ENCODE assay signal across 9 cellular contexts in the genomic region with DNA sequence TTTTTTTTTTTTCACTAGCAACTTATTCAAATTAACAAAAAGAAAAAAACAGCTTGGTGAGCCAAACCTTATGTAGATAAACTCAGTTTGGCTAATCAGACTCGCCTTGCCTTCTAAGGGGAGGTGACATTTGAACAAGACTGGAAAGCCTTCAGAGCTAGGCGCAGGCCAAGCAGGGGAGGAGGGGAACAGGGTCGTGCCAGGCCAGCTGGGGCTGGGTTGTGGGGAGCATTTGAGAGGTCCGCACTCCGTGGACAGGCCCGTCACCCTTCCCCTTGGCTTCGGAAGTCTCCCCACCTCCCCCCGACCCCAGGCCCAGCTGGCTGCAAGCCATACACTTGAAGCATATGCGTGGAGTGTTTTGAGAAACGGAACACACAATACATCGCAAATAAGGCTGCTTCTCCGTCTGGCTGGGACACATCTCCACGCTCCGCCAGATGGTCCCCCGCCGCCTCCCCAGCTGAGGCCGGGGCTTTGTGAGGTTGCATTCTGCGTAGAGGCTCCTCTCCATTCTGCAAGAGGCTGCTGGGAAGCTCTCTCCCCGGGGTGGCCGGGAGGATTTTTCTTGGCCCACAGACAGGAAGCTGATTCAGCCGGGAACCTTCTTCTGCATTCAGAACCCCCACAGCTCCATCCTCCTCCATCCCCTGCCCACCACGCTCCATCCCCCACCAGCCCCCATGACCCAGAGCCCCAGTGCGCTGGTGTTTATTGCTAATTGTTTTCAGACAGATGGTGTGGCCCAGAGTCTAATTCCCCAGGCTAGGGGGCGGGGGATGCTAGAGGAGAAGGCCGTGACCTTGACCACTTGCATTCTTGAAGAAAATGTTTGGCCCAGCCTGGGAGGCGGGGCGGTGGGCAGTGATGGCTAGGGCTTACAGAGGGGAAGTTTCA.
A peak's percentile ranks its signal among the peaks of the same experiment; 100 is the strongest.
DNase-seq lines count a peak whose midpoint lies in the region; ATAC-seq and TF ChIP-seq lines count a peak whose summit lies in the region.
"Had no signal": no experiment of that assay in that cellular context is flagged by ENCODE, and none has a peak within 500 bp of the region (broad histone marks: within the 10 kb centered on the region; RNA-seq: fewer than 3 reads in every experiment).

No MANE protein-coding gene starts in this region.

- H3K4me3 ChIP-seq in NT2/D1 (ENCODE audit: insufficient read length, low read depth) (peak overlapping the region; percentile 13), esophagus muscularis mucosa (peak overlapping the region; percentile 27 to 45 (median 36))

- intact Hi-C loops in esophagus muscularis mucosa (cut with DNase I) = loop anchor here (5.0 kb wide), 1 partner anchor 67 kb away; no protein-coding TSS in a partner anchor

- H3K9me3 Mint-ChIP-seq in activated naive CD4-positive, alpha-beta T cell treated with anti-CD3 and anti-CD28 coated beads, Interleukin-2, amount 50 U/mL, for 72 hours = peaks cover 0 to 7% of the 10 kb centered on the region in 2 donors

- H3K27ac ChIP-seq in esophagus muscularis mucosa (replicated peaks in 1 of 4) = peak overlapping the region; percentile 81 to 87 (median 86)
- H3K27ac ChIP-seq: KMS-11 had no signal

- peaks cover 2% of the 10 kb centered on the region for H3K27me3 ChIP-seq in NT2/D1 (ENCODE audit: insufficient read depth, insufficient read length)
- H3K27me3 ChIP-seq in esophagus muscularis mucosa = no peaks in the 10 kb centered on the region

- H3K36me3 ChIP-seq in NT2/D1 (ENCODE audit: insufficient read depth, insufficient read length, low read length) = no peaks in the 10 kb centered on the region
- no peaks in the 10 kb centered on the region for H3K36me3 ChIP-seq in esophagus muscularis mucosa

- no peak for TF ChIP-seq EP300 in esophagus muscularis mucosa (IDR thresholded peaks at IDR 0.05)

- H3K9me3 ChIP-seq in NT2/D1 (ENCODE audit: insufficient read depth, low read length) (no peaks in the 10 kb centered on the region), esophagus muscularis mucosa (no peaks in the 10 kb centered on the region)

- H3K4me1 ChIP-seq in NT2/D1 (ENCODE audit: insufficient read depth, insufficient read length) = peaks cover 18% of the 10 kb centered on the region
- peaks cover 26 to 57% (median 47%) of the 10 kb centered on the region in 4 donors for H3K4me1 ChIP-seq in esophagus muscularis mucosa

- ATAC-seq in GM21723 (IDR thresholded peaks at IDR 0.05; ENCODE audit: unreplicated experiment) (no peak), HG02981 (IDR thresholded peaks at IDR 0.05; ENCODE audit: unreplicated experiment) (no peak)
- no peak for ATAC-seq in activated naive CD4-positive, alpha-beta T cell treated with anti-CD3 and anti-CD28 coated beads, Interleukin-2, amount 50 U/mL, for 72 hours

- no peak overlapping the region for H3K27ac Mint-ChIP-seq in activated naive CD4-positive, alpha-beta T cell treated with anti-CD3 and anti-CD28 coated beads, Interleukin-2, amount 50 U/mL, for 72 hours

- H3K9ac ChIP-seq in NT2/D1 (ENCODE audit: insufficient read length, low read depth) = peak overlapping the region; percentile 66
- H3K9ac ChIP-seq: KMS-11 had no signal

- no peak for TF ChIP-seq POLR2A in esophagus muscularis mucosa (IDR thresholded peaks at IDR 0.05; ENCODE audit: low read depth)

- no peak for TF ChIP-seq CTCF in esophagus muscularis mucosa (IDR thresholded peaks at IDR 0.05)

- H3K36me3 Mint-ChIP-seq in activated naive CD4-positive, alpha-beta T cell treated with anti-CD3 and anti-CD28 coated beads, Interleukin-2, amount 50 U/mL, for 72 hours = peaks cover 0 to 1% of the 10 kb centered on the region in 2 donors

- WGBS in esophagus muscularis mucosa = 14% methylated on average over 18 of the region's 27 CpGs

- DNase-seq in GM04504 (ENCODE audit: low read depth) (peak; percentile 70), NT2/D1 (ENCODE audit: low read depth, low spot score) (peak; percentile 94), esophagus muscularis mucosa (ENCODE audit: extremely low spot score) (peak; percentile 95), myocyte (ENCODE audit: low read depth) (peak; percentile 82), SW 1271 (lab: John Stamatoyannopoulos, UW) (no peak)
- no peak for DNase-seq in activated naive CD4-positive, alpha-beta T cell treated with anti-CD3 and anti-CD28 coated beads, Interleukin-2, amount 50 U/mL, for 72 hours (ENCODE audit: low spot score in 2 of 2)

Comparison
In these comparisons a context has a peak if more than half of its experiments do, and no peak if none do; other contexts are left out.
1. DNase-seq: peak in GM04504 (single experiment), NT2/D1 (single experiment), esophagus muscularis mucosa (single experiment) and myocyte (single experiment); none in SW 1271 (0 of 2) and activated naive CD4-positive, alpha-beta T cell treated with anti-CD3 and anti-CD28 coated beads, Interleukin-2, amount 50 U/mL, for 72 hours (0 of 2).